Comparison of ENCODE assay signal across 8 cellular contexts in genomic region chr1:156445789-156446263, GRCh38. TPM values are rescaled to one million over a fixed set of nuclear protein-coding genes. Genes with fewer than 3 reads are reported as not detected.
DNase-seq lines count a peak whose midpoint lies in the region; ATAC-seq and TF ChIP-seq lines count a peak whose summit lies in the region.

No MANE protein-coding gene starts in this region.

- H3K36me3 ChIP-seq in Caco-2 (ENCODE audit: control insufficient read depth, insufficient read depth, low read length) (no peaks in the 10 kb centered on the region), endodermal cell (ENCODE audit: control insufficient read depth, insufficient read depth, low read length) (no peaks in the 10 kb centered on the region)

- H3K27me3 Mint-ChIP-seq in Caco-2 (ENCODE audit: insufficient read depth, unreplicated experiment), result peaks cover 11% of the 10 kb centered on the region
- peaks cover 42% of the 10 kb centered on the region for H3K27me3 Mint-ChIP-seq in endodermal cell (ENCODE audit: insufficient read depth)

- CTCF ChIA-PET in Caco-2 (lab: Charles Lee), result interaction anchor here (0.5 to 2.8 kb wide), 35 partner anchors 8 to 331 kb away, joined by 3 to 163 read pairs (median 4); partner anchors contain the start of genes CCT3, LMNA, MEF2D and NAXE

- no TSS peak for BruUV-seq in Caco-2 (replicated peaks; lab: Mats Ljungman, UMichigan)

- intact Hi-C loops in Caco-2 (cut with micrococcal nuclease; ENCODE audit: unreplicated experiment), result no loop called here

- POLR2A ChIA-PET in Caco-2 (lab: Charles Lee), result interaction anchor here (1.0 kb wide), 3 partner anchors 11 to 59 kb away, joined by 4 to 6 read pairs (median 5); no protein-coding TSS in a partner anchor

- H3K4me1 Mint-ChIP-seq in Caco-2 (ENCODE audit: low read depth, unreplicated experiment) (no peaks in the 10 kb centered on the region), endodermal cell (peaks cover 8% of the 10 kb centered on the region)

- H3K36me3 Mint-ChIP-seq in Caco-2 (ENCODE audit: insufficient read depth, unreplicated experiment) (no peaks in the 10 kb centered on the region), endodermal cell (ENCODE audit: low read depth) (no peaks in the 10 kb centered on the region)

- no peaks in the 10 kb centered on the region for H3K9me3 Mint-ChIP-seq in Caco-2 (ENCODE audit: unreplicated experiment)
- no peaks in the 10 kb centered on the region for H3K9me3 Mint-ChIP-seq in endodermal cell

- peak; percentile 93 to 95 for TF ChIP-seq CTCF in Caco-2 (IDR thresholded peaks at IDR 0.05; ENCODE audit: insufficient read depth in 1 of 2, low read depth in 1 of 2, low read length in 1 of 2, severe bottlenecking in 1 of 2, unreplicated experiment in 1 of 2)
- peak; percentile 98 for TF ChIP-seq CTCF in endodermal cell (conservative IDR thresholded peaks at IDR 0.05)

- DNase-seq in Caco-2, result peak; percentile 89 to 92
- peak; percentile 89 for DNase-seq in HuH-7.5 (ENCODE audit: low spot score)
- peak; percentile 66 for DNase-seq in NOMO-1 treated with dmso at 0.1 percent for 144 hours (lab: John Stamatoyannopoulos, UW; ENCODE audit: unreplicated experiment)
- peak; percentile 54 to 66 (median 63) for DNase-seq in activated CD8-positive, alpha-beta memory T cell treated with anti-CD3 and anti-CD28 coated beads for 48 hours (ENCODE audit: low read depth in 2 of 3, low spot score in 2 of 3)
- DNase-seq in endodermal cell, result peak; percentile 98
- DNase-seq in middle frontal gyrus (ENCODE audit: extremely low spot score, low spot score), result peak; percentile 69
- peak; percentile 71 for DNase-seq in stimulated activated CD8-positive, alpha-beta memory T cell treated with anti-CD3 and anti-CD28 coated beads, Interleukin-4, amount 100 ng/mL, for 24 hours (ENCODE audit: low read depth)

- H3K27ac ChIP-seq in endodermal cell (ENCODE audit: low read depth, low read length), result no peak overlapping the region

- H3K27ac Mint-ChIP-seq in Caco-2 (ENCODE audit: unreplicated experiment) (no peak overlapping the region), endodermal cell (no peak overlapping the region)

- H3K4me1 ChIP-seq in Caco-2, result no peaks in the 10 kb centered on the region
- H3K4me1 ChIP-seq in endodermal cell (ENCODE audit: control insufficient read depth, insufficient read depth, low read length), result no peaks in the 10 kb centered on the region

- H3K4me3 Mint-ChIP-seq in Caco-2 (ENCODE audit: unreplicated experiment) (no peak overlapping the region), endodermal cell (no peak overlapping the region)

- H3K9ac ChIP-seq in endodermal cell (ENCODE audit: extremely low read depth, low read length, poor library complexity, severe bottlenecking), result no peak overlapping the region

- H3K4me3 ChIP-seq in Caco-2 (ENCODE audit: low read depth, low read length) (no peak overlapping the region), endodermal cell (ENCODE audit: low read length) (no peak overlapping the region)

- H3K9me3 ChIP-seq in Caco-2, result no peaks in the 10 kb centered on the region
- no peaks in the 10 kb centered on the region for H3K9me3 ChIP-seq in endodermal cell (ENCODE audit: control insufficient read depth, low read length)

- peaks cover 1% of the 10 kb centered on the region; the same call in 1 of the 2 replicates for H3K27me3 ChIP-seq in Caco-2 (replicated peaks; ENCODE audit: control insufficient read depth, insufficient read depth, low read length)
- H3K27me3 ChIP-seq in endodermal cell (ENCODE audit: control insufficient read depth, insufficient read depth, low read length, poor library complexity, severe bottlenecking), result peaks cover 36% of the 10 kb centered on the region

- no peak for ATAC-seq in HG02678 (IDR thresholded peaks at IDR 0.05; ENCODE audit: unreplicated experiment)

- WGBS in endodermal cell (ENCODE audit: insufficient coverage in 1 of 2, insufficient read length in 1 of 2), 2 experiments, result 6 to 9% methylated on average over 4 to 11 of the region's 11 CpGs

RNA-seq across cellular contexts. Expression of gene MEF2D, which starts 54.7 kb away (rescaled TPM):
- total RNA-seq in Caco-2 (2022) (18.6 and 21.4 TPM in 2 replicates), endodermal cell (10 to 100 TPM; 10.5 to 12.8 TPM)
- polyA plus RNA-seq in endodermal cell (2013, experiment 1 of 2), result 11.5 TPM
- polyA plus RNA-seq in endodermal cell (2013, experiment 2 of 2), result 11.3 TPM
